Comparison of ENCODE assay signal across 18 cellular contexts in the genomic region with DNA sequence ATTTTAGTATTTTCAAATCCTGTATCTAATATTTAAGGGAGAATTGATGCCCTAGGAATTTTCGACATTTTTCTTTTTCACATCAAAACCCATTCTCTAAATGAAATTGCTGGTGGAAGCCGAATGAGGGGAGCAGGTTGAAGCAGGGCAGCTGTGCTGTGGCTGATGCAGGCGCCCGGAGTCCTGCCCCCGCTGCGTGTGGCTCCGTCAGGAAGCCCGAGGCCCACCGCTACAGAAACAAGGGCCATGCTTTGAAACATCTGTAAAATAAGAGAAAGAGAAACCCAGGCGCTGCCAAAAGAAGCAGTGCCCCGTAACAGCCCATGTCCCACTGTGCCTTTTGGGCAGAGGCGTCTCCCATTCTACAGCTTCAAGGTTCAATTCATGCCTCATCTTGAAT. TPM values are rescaled to one million over a fixed set of nuclear protein-coding genes. Genes with fewer than 3 reads are reported as not detected.
A peak's percentile ranks its signal among the peaks of the same experiment; 100 is the strongest.
DNase-seq lines count a peak whose midpoint lies in the region; ATAC-seq and TF ChIP-seq lines count a peak whose summit lies in the region.
"Had no signal": no experiment of that assay in that cellular context is flagged by ENCODE, and none has a peak within 500 bp of the region (broad histone marks: within the 10 kb centered on the region; RNA-seq: fewer than 3 reads in every experiment).

No MANE protein-coding gene starts in this region.

- H3K9me3 ChIP-seq in DND-41 (ENCODE audit: insufficient read depth, low read length, severe bottlenecking) (no peaks in the 10 kb centered on the region), RWPE2 (ENCODE audit: severe bottlenecking) (no peaks in the 10 kb centered on the region), gastrocnemius medialis (no peaks in the 10 kb centered on the region)
- H3K9me3 ChIP-seq: BE2C, BLaER1, Caco-2 had no signal

- H3K27me3 ChIP-seq in DND-41 (ENCODE audit: insufficient read depth, low read length, poor library complexity) (no peaks in the 10 kb centered on the region), RWPE2 (ENCODE audit: insufficient read depth, poor library complexity, severe bottlenecking) (no peaks in the 10 kb centered on the region), gastrocnemius medialis (no peaks in the 10 kb centered on the region)
- H3K27me3 ChIP-seq: BE2C, BLaER1 had no signal

- no peak for TF ChIP-seq CTCF in DND-41 (IDR thresholded peaks at IDR 0.05; ENCODE audit: borderline replicate concordance, extremely low read depth, low read length, poor library complexity, severe bottlenecking)
- no peak for TF ChIP-seq CTCF in RWPE2 (IDR thresholded peaks at IDR 0.05; ENCODE audit: poor library complexity, severe bottlenecking)
- TF ChIP-seq CTCF in gastrocnemius medialis (IDR thresholded peaks at IDR 0.05 in 4 of 5, conservative IDR thresholded peaks at IDR 0.05 in 1 of 5): no peak

- in situ Hi-C loops in gastrocnemius medialis (cut with MboI; ENCODE audit: low sequenced_read_pairs in 4 of 4): no loop called here

- no peak overlapping the region for H3K9ac ChIP-seq in DND-41 (ENCODE audit: low read depth, low read length)
- H3K9ac ChIP-seq: BLaER1 had no signal

- H3K4me2 ChIP-seq in DND-41 (ENCODE audit: insufficient read depth, low read length): no peak overlapping the region
- H3K4me2 ChIP-seq: BLaER1 had no signal

- H3K4me1 ChIP-seq in DND-41 (ENCODE audit: insufficient read depth, low read length) (peaks cover 9% of the 10 kb centered on the region), RWPE2 (ENCODE audit: insufficient read depth, poor library complexity, severe bottlenecking) (no peaks in the 10 kb centered on the region), gastrocnemius medialis (peaks cover 21 to 40% of the 10 kb centered on the region in 2 donors)
- H3K4me1 ChIP-seq: BE2C, Caco-2 had no signal

- H3K27ac ChIP-seq in DND-41 (ENCODE audit: low read length) (no peak overlapping the region), RWPE2 (ENCODE audit: poor library complexity, severe bottlenecking) (no peak overlapping the region), gastrocnemius medialis (peak overlapping the region; percentile 79 to 87 (median 83))
- H3K27ac ChIP-seq: BLaER1 had no signal

- TF ChIP-seq POLR2A in gastrocnemius medialis (IDR thresholded peaks at IDR 0.05): no peak

- no peaks in the 10 kb centered on the region for H3K79me2 ChIP-seq in DND-41 (ENCODE audit: insufficient read depth, low read length)

- intact Hi-C loops in posterior vena cava (cut with DNase I) (no loop called here), gastrocnemius medialis (cut with DNase I; ENCODE audit: low total_unique reads) (no loop called here)

- ATAC-seq in DND-41 (ENCODE audit: insufficient read depth, low read depth): peak; percentile 83
- ATAC-seq in RWPE2 (ENCODE audit: low read depth): no peak
- no peak for ATAC-seq in gastrocnemius medialis
- ATAC-seq: CD8-positive, alpha-beta T cell had no signal

- H2AFZ ChIP-seq in DND-41 (ENCODE audit: low read depth, low read length): no peak overlapping the region

- H3K36me3 ChIP-seq in DND-41 (ENCODE audit: insufficient read depth, low read length) (no peaks in the 10 kb centered on the region), RWPE2 (ENCODE audit: low read depth) (no peaks in the 10 kb centered on the region), gastrocnemius medialis (no peaks in the 10 kb centered on the region)
- H3K36me3 ChIP-seq: BE2C, BLaER1 had no signal

- no peak overlapping the region for H3K4me3 ChIP-seq in DND-41 (ENCODE audit: low read depth in 1 of 2, low read length in 2 of 2)
- H3K4me3 ChIP-seq in RWPE2 (ENCODE audit: severe bottlenecking): no peak overlapping the region
- H3K4me3 ChIP-seq in gastrocnemius medialis: no peak overlapping the region
- H3K4me3 ChIP-seq: BLaER1 had no signal

- peak; percentile 57 for DNase-seq in DND-41
- peak; percentile 22 for DNase-seq in RWPE2 (ENCODE audit: low spot score)
- peak; percentile 48 for DNase-seq in posterior vena cava (ENCODE audit: low spot score)
- no peak for DNase-seq in gastrocnemius medialis
- no peak for DNase-seq in EL
- DNase-seq in SHP77 (lab: John Stamatoyannopoulos, UW): no peak
- no peak for DNase-seq in CD1c-positive myeloid dendritic cell (ENCODE audit: extremely low spot score)
- DNase-seq: 8988T; ACHN; BE2C; C1 segment of cervical spinal cord; Caco-2; Calu3; CD4-positive, alpha-beta T cell; CD8-positive, alpha-beta T cell; DMS79 treated with DMSO at 0.1 percent for 48 hours; GF-D8 had no signal

- H4K20me1 ChIP-seq in DND-41 (ENCODE audit: insufficient read depth, low read length): 0 out of 2 replicates have a peak, but pooled peaks cover 4% of the 10 kb centered on the region
- H4K20me1 ChIP-seq: BLaER1 had no signal

RNA-seq across cellular contexts. Expression of a gene that starts 41.1 kb away (rescaled TPM):
- total RNA-seq in posterior vena cava: 10 to 100 TPM in 1 of 2 donors, 1 to 10 TPM in 1; 3.6 to 12.4 TPM
- 10 to 100 TPM in 1 of 4 donors, 1 to 10 TPM in 3; 2.3 to 21.8 (median 6.4) TPM for total RNA-seq in gastrocnemius medialis

Comparison
In these comparisons a context has a peak if more than half of its experiments do, and no peak if none do; other contexts are left out.
1. DNase-seq: peak in DND-41 (single experiment), RWPE2 (single experiment) and posterior vena cava (single experiment); none in gastrocnemius medialis (0 of 2), EL (single experiment), SHP77 (0 of 2) and CD1c-positive myeloid dendritic cell (single experiment).
2. H3K27ac ChIP-seq: peak in gastrocnemius medialis (4 of 4); none in DND-41 (single experiment) and RWPE2 (single experiment).